In the genomic region with DNA sequence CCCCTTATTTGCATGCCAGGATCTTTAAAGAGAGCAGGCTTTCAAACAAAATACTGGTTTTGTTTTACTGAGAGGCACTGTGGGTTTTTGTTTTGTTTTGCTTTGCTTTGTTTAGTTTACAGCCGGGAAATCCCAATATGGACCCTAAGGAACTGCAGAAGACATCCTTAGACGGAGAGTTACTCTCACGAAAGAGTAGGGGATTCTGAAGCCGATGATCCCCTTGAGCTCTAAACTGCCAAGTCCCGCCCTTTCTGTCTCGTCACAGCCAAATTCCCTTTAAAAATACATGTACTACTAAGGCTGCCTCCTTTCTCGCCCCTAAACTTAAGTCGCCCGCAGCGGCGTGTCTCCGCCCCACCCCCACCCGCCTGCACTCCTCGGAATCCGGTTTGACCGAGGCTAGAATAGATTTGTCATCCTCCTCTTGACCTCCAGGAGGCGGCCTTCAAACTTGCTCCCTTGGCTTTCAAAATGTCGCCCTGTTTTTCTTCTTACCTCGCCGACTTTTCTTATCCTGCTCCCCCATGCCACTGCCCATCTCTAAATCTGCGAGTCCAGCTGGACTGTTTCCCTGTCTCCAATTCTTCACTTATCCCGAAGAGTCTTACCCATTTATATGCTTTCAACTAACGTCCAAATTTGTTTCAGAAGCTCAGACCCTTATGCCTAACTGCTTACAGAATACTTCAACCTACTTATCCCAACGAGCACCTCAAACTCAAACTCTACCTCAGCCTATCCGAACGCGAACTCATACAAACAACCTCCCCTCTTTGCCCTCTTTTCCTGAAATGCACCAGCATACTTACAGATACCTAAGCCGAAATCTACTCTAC, we compare ENCODE assay signal across 1 cellular context.
TF ChIP-seq lines count a peak whose summit lies in the region.

No MANE protein-coding gene starts in this region.

TF ChIP-seq in HEK293, 187 proteins besides CTCF, POLR2A, EP300 and RAD21 (continued from another document):
- TF ChIP-seq, protein P1, sequence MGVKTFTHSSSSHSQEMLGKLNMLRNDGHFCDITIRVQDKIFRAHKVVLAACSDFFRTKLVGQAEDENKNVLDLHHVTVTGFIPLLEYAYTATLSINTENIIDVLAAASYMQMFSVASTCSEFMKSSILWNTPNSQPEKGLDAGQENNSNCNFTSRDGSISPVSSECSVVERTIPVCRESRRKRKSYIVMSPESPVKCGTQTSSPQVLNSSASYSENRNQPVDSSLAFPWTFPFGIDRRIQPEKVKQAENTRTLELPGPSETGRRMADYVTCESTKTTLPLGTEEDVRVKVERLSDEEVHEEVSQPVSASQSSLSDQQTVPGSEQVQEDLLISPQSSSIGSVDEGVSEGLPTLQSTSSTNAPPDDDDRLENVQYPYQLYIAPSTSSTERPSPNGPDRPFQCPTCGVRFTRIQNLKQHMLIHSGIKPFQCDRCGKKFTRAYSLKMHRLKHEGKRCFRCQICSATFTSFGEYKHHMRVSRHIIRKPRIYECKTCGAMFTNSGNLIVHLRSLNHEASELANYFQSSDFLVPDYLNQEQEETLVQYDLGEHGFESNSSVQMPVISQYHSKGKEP (tag by site-specific recombination; IDR thresholded peaks at IDR 0.05) = no peak
- TF ChIP-seq ZBTB20 (tag by site-specific recombination; IDR thresholded peaks at IDR 0.05) (0 out of 2 replicates have a peak, but pooled peaks have one; percentile 46), ZNF658 (tag by site-specific recombination; IDR thresholded peaks at IDR 0.05) (no peak), KLF7 (tag by site-specific recombination; IDR thresholded peaks at IDR 0.05; ENCODE audit: borderline replicate concordance) (no peak), ZNF626 (tag by site-specific recombination; IDR thresholded peaks at IDR 0.05) (no peak), ZBTB21 (tag by site-specific recombination; IDR thresholded peaks at IDR 0.05) (peak; percentile 31; the same call in 1 of the 2 replicates), SP7 (tag by site-specific recombination; IDR thresholded peaks at IDR 0.05) (peak; percentile 65), ZNF639 (tag by site-specific recombination; IDR thresholded peaks at IDR 0.05) (0 out of 2 replicates have a peak, but pooled peaks have one; percentile 60)
- TF ChIP-seq, protein P2, sequence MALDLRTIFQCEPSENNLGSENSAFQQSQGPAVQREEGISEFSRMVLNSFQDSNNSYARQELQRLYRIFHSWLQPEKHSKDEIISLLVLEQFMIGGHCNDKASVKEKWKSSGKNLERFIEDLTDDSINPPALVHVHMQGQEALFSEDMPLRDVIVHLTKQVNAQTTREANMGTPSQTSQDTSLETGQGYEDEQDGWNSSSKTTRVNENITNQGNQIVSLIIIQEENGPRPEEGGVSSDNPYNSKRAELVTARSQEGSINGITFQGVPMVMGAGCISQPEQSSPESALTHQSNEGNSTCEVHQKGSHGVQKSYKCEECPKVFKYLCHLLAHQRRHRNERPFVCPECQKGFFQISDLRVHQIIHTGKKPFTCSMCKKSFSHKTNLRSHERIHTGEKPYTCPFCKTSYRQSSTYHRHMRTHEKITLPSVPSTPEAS (tag by site-specific recombination; IDR thresholded peaks at IDR 0.05) = peak; percentile 28; the same call in 1 of the 2 replicates
- TF ChIP-seq, protein P3, sequence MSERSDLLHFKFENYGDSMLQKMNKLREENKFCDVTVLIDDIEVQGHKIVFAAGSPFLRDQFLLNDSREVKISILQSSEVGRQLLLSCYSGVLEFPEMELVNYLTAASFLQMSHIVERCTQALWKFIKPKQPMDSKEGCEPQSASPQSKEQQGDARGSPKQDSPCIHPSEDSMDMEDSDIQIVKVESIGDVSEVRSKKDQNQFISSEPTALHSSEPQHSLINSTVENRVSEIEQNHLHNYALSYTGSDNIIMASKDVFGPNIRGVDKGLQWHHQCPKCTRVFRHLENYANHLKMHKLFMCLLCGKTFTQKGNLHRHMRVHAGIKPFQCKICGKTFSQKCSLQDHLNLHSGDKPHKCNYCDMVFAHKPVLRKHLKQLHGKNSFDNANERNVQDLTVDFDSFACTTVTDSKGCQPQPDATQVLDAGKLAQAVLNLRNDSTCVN (tag by site-specific recombination; optimal IDR thresholded peaks at IDR 0.05) = no peak
